Comparison of ENCODE assay signal across 1 cellular context in the genomic region with DNA sequence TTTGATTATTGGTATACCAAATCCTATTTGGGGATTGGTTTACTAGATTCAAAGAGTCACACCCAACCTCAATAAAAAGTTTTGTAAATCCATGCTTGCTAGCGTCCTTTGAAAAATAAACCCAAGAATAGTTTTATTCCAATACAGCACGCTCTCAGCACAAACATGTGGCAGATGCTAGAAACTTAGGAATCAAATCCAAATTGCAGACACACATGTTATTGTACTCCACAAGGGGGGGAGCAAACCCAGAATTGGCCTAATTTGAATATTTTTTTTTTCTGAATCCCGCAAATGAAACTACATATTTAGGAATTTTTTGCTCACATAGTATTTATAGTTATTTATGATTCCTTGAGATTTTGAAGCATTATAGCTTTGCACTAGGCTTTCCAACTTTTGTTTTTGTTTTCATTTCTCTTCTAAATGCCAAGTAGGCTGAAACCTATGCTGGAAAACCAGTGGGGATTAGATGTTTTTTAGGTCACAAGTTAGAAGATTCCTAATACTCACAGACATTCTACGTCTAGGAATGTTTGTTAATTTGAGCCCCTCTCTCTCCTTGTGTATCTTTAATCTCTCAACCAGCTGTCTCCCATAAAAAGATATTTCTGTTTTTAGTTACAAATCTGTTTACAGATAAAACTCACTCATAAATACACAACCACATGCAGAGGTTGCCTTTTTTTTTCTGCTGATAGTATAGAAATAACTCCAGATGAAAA.
TF ChIP-seq lines count a peak whose summit lies in the region.

No MANE protein-coding gene starts in this region.

TF ChIP-seq in IMR-90, 13 proteins besides CTCF, POLR2A, EP300 and RAD21 (continued from another document):
- TF ChIP-seq SMC3 (IDR thresholded peaks at IDR 0.05; ENCODE audit: low read depth, low read length) (no peak), CEBPB (IDR thresholded peaks at IDR 0.05; ENCODE audit: low read depth, low read length) (no peak), BHLHE40 (IDR thresholded peaks at IDR 0.05; ENCODE audit: low read depth, low read length) (no peak)
- TF ChIP-seq, protein P1, sequence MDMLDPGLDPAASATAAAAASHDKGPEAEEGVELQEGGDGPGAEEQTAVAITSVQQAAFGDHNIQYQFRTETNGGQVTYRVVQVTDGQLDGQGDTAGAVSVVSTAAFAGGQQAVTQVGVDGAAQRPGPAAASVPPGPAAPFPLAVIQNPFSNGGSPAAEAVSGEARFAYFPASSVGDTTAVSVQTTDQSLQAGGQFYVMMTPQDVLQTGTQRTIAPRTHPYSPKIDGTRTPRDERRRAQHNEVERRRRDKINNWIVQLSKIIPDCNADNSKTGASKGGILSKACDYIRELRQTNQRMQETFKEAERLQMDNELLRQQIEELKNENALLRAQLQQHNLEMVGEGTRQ (IDR thresholded peaks at IDR 0.05; ENCODE audit: low read depth, low read length) = no peak
